ENCODE assay signal across 16 cellular contexts in the genomic region with DNA sequence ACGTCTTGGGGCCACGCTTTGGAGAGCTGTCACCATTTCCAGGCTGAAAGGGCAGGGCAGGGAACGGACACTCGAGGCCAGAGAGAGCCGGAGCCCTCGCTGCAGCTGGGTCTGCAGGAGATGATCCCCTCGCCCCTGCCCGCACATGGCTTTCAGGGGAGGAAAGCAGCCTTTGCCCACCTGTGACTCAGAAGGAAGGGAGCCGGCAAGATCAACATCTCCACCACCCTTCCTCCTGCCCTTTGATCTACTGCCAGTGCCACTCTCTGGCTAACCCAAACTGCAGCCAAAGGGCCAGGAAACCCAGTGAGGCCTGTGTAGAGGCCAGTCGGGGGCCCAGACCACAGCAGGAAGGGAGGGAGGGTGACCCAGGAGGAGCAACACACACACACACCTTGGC.
"Had no signal": no experiment of that assay in that cellular context is flagged by ENCODE, and none has a peak within 500 bp of the region (broad histone marks: within the 10 kb centered on the region; RNA-seq: fewer than 3 reads in every experiment).

No MANE protein-coding gene starts in this region.

- DNase-seq: cerebellar nuclear complex; cortex of kidney; gastrocnemius medialis; heart left ventricle; left ventricle myocardium superior; lower lobe of right lung; natural killer cell; spleen; stimulated activated naive B cell treated with anti-CD40 and anti-IgM and Interleukin-4, amounts not matched to agents 10 μg/mL and 1 μg/mL and 100 μg/mL, for 72 hours; stimulated activated naive CD8-positive, alpha-beta T cell treated with anti-CD3 and anti-CD28 coated beads, Interleukin-15, amount 100 ng/mL, for 72 hours; transverse colon had no signal

- H3K9me3 ChIP-seq: gastrocnemius medialis, heart left ventricle, lower lobe of right lung, spleen, suprapubic skin, transverse colon, vagina had no signal

- H3K36me3 ChIP-seq: gastrocnemius medialis, heart left ventricle, lower lobe of right lung, spleen, suprapubic skin, transverse colon, vagina had no signal

- H3K4me3 ChIP-seq: gastrocnemius medialis, heart left ventricle, hepatocyte, lower lobe of right lung, skin epidermis, spleen, suprapubic skin, transverse colon, vagina had no signal

- ATAC-seq: gastrocnemius medialis; heart left ventricle; left ventricle myocardium superior; lower lobe of right lung; natural killer cell; stimulated activated naive B cell treated with anti-CD40 and anti-IgM and Interleukin-4, amounts not matched to agents 10 μg/mL and 1 μg/mL and 100 μg/mL, for 72 hours; stimulated activated naive CD8-positive, alpha-beta T cell treated with anti-CD3 and anti-CD28 coated beads, Interleukin-15, amount 100 ng/mL, for 72 hours had no signal

- H3K4me1 ChIP-seq: gastrocnemius medialis, heart left ventricle, parathyroid adenoma, spleen, suprapubic skin, vagina had no signal
